ENCODE assay signal across 8 cellular contexts in the genomic region with DNA sequence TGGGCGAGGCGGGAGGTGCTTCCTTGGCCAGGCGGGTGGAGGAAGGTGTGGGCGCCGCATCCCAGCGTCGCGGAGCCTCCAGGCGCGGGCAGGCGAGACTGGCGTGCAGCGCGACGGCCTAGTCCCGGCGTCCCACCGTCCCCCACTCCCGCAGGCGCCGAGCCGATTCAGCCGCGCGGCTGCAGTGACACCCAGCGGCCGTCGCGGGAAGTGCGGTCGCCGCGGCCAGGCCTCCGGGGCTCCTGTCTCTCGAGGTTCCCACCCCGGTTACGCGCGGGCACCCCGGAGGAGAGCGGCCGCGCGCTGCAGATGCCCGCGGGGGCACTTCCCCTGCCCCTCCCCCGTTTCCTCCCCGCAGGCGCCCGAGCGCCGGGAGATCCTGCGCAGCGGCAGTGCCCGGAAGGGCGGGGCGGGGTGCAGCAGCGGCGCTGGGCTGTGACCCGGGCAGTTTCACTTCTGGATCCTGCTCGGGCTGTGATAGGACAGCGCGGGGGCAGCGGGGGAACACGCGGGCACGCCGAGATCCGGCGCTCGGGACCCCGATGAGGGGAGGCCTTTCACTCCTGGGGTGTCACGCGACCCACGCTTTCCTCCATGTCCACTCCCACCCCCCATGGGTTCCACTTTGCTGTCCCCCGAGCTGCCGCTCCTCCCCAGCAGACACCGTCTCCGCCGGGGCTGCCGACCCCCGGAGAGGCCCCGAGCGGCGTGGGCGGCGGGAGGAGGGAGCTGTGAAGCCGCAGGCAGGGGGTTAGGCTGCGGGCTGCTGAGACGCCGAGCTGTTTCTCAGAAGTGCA. TPM values are rescaled to one million over a fixed set of nuclear protein-coding genes. Genes with fewer than 3 reads are reported as not detected.
A peak's percentile ranks its signal among the peaks of the same experiment; 100 is the strongest.
DNase-seq lines count a peak whose midpoint lies in the region; ATAC-seq, FAIRE-seq and TF ChIP-seq lines count a peak whose summit lies in the region.

No MANE protein-coding gene starts in this region.

- dilution Hi-C loops in endothelial cell of umbilical vein (cut with MboI; ENCODE audit: extremely low pct_ligation_motif_present, low sequenced_read_pairs): no loop called here

- FAIRE-seq in endothelial cell of umbilical vein (lab: Jason Lieb, UNC): peak; percentile 82

- peak; percentile 62 for TF ChIP-seq POLR2A in endothelial cell of umbilical vein (IDR thresholded peaks at IDR 0.05; ENCODE audit: low read depth, low read length)

- no peaks in the 10 kb centered on the region for H3K79me2 ChIP-seq in endothelial cell of umbilical vein (ENCODE audit: control insufficient read depth, insufficient read depth, low read length)

- H3K9me3 ChIP-seq in NT2/D1 (ENCODE audit: insufficient read depth, low read length): no peaks in the 10 kb centered on the region
- H3K9me3 ChIP-seq in endothelial cell of umbilical vein (replicated peaks; ENCODE audit: control insufficient read depth, insufficient read depth, low read length): no peaks in the 10 kb centered on the region
- H3K9me3 ChIP-seq in mononuclear cell (ENCODE audit: low read depth, low read length): no peaks in the 10 kb centered on the region

- ATAC-seq in GM21367 (IDR thresholded peaks at IDR 0.05; ENCODE audit: unreplicated experiment): peak; percentile 52

- peak; percentile 77 to 85 for TF ChIP-seq CTCF in endothelial cell of umbilical vein (IDR thresholded peaks at IDR 0.05; ENCODE audit: extremely low read depth in 1 of 2, insufficient read depth in 1 of 2, low read depth in 1 of 2, low read length in 2 of 2)

- no TSS peak for BruUV-seq in endothelial cell of umbilical vein (replicated peaks; lab: Mats Ljungman, UMichigan)

- intact Hi-C loops in endothelial cell of umbilical vein (cut with micrococcal nuclease): loop anchor here (1.0 to 5.0 kb wide), 4 partner anchors 117 to 226 kb away; a partner anchor contains a TSS

- H3K9ac ChIP-seq in NT2/D1 (ENCODE audit: insufficient read length, low read depth) (peak overlapping the region; percentile 86), endothelial cell of umbilical vein (replicated peaks; ENCODE audit: extremely low read depth, insufficient read depth, low read length) (peak overlapping the region; percentile 25)

- peak overlapping the region; percentile 96 for H2AFZ ChIP-seq in endothelial cell of umbilical vein (ENCODE audit: low read depth, low read length)

- POLR2A ChIA-PET in endothelial cell of umbilical vein (lab: Charles Lee): no interaction called here

- DNase-seq in D341Med (ENCODE audit: low spot score): peak; percentile 100
- DNase-seq in HT1080 (ENCODE audit: low read depth): peak; percentile 91
- DNase-seq in NT2/D1 (ENCODE audit: low read depth, low spot score): no peak
- peak; percentile 94 for DNase-seq in activated CD8-positive, alpha-beta memory T cell treated with anti-CD3 and anti-CD28 coated beads, Interleukin-2, amount 50 U/mL, for 4 hours
- DNase-seq in endothelial cell of umbilical vein (ENCODE audit: low read depth, low spot score): peak; percentile 69
- DNase-seq in stimulated activated CD8-positive, alpha-beta memory T cell treated with anti-CD3 and anti-CD28 coated beads, Interleukin-2, amount 100 ng/mL, for 48 hours (ENCODE audit: low read depth in 2 of 2): peak; percentile 92 to 95

- H3K36me3 ChIP-seq in NT2/D1 (ENCODE audit: insufficient read depth, insufficient read length, low read length) (no peaks in the 10 kb centered on the region), endothelial cell of umbilical vein (ENCODE audit: control insufficient read depth in 2 of 2, extremely low read depth in 1 of 2, insufficient read depth in 2 of 2, low read length in 2 of 2) (no peaks in the 10 kb centered on the region)

- H3K27me3 ChIP-seq in NT2/D1 (ENCODE audit: insufficient read depth, insufficient read length): no peaks in the 10 kb centered on the region
- H3K27me3 ChIP-seq in endothelial cell of umbilical vein (ENCODE audit: control insufficient read depth in 2 of 2, insufficient read depth in 2 of 2, low read length in 2 of 2): peaks cover 8 to 15% of the 10 kb centered on the region in 2 experiments
- H3K27me3 ChIP-seq in mononuclear cell (ENCODE audit: insufficient read depth, low read length): no peaks in the 10 kb centered on the region

- CTCF ChIA-PET in endothelial cell of umbilical vein (lab: Charles Lee): interaction anchor here (0.6 to 4.9 kb wide), 9 partner anchors 24 to 207 kb away, joined by 3 to 84 read pairs (median 8); a partner anchor contains a TSS

- peak overlapping the region; percentile 61 for H3K4me3 ChIP-seq in NT2/D1 (ENCODE audit: insufficient read length, low read depth)
- H3K4me3 ChIP-seq in endothelial cell of umbilical vein (replicated peaks in 1 of 3; ENCODE audit: insufficient read depth in 1 of 3, low read depth in 1 of 3, low read length in 3 of 3): peak overlapping the region; percentile 54 to 71 (median 60)
- peak overlapping the region; percentile 54 for H3K4me3 ChIP-seq in mononuclear cell (ENCODE audit: low read length)

- H3K4me2 ChIP-seq in endothelial cell of umbilical vein (ENCODE audit: insufficient read depth, low read length): peak overlapping the region; percentile 48

- H3K4me1 ChIP-seq in NT2/D1 (ENCODE audit: insufficient read depth, insufficient read length) (peaks cover 40% of the 10 kb centered on the region), endothelial cell of umbilical vein (ENCODE audit: control insufficient read depth, extremely low read depth, insufficient read depth, low read length) (peaks cover 9% of the 10 kb centered on the region), mononuclear cell (ENCODE audit: insufficient read depth, low read length) (peaks cover 63% of the 10 kb centered on the region)

- H3K9me1 ChIP-seq in endothelial cell of umbilical vein (replicated peaks; ENCODE audit: control insufficient read depth, extremely low read depth, insufficient read depth, low read length): no peaks in the 10 kb centered on the region

- no peak overlapping the region for H3K27ac ChIP-seq in endothelial cell of umbilical vein (ENCODE audit: insufficient read depth, low read depth, low read length)

- no peaks in the 10 kb centered on the region for H4K20me1 ChIP-seq in endothelial cell of umbilical vein (replicated peaks; ENCODE audit: control insufficient read depth, extremely low read depth, insufficient read depth, low read length)

TF ChIP-seq in endothelial cell of umbilical vein, 7 proteins besides CTCF, POLR2A, EP300 and RAD21:
- no peak for TF ChIP-seq MYC (IDR thresholded peaks at IDR 0.05; ENCODE audit: low read depth, low read length)
- TF ChIP-seq POLR2AphosphoS5 (IDR thresholded peaks at IDR 0.05; ENCODE audit: insufficient read depth, low read depth, low read length): peak; percentile 22
- TF ChIP-seq JUN (IDR thresholded peaks at IDR 0.05; ENCODE audit: borderline replicate concordance, insufficient read depth, insufficient read length, low read depth): no peak
- TF ChIP-seq FOS (IDR thresholded peaks at IDR 0.05; ENCODE audit: borderline replicate concordance, insufficient read depth, low read length): no peak

RNA-seq across cellular contexts. Expression of a gene that starts 16.6 kb away (rescaled TPM):
- total RNA-seq in HT1080 (2014; rRNA removed; shearing (Covaris generic)): 0.07 TPM in 1 of 2 replicates, not detected in the other
- polyA plus RNA-seq in HT1080 (2015; cell fraction: cytosol; rRNA removed): 0.06 and 0.27 TPM in 2 replicates
- 0.26 and 0.27 TPM in 2 replicates for polyA plus RNA-seq in HT1080 (2015; cell fraction: nucleus; rRNA removed)
- not detected in 2 replicates for total RNA-seq in endothelial cell of umbilical vein
- 0.04 and 0.06 TPM in 2 replicates for polyA plus RNA-seq in endothelial cell of umbilical vein
- polyA plus RNA-seq in endothelial cell of umbilical vein (2011; cell fraction: cytosol; rRNA removed): 0.04 TPM in 1 of 2 replicates, not detected in the other
- polyA plus RNA-seq in endothelial cell of umbilical vein (2011; cell fraction: nucleus; rRNA removed): 0.17 and 0.24 TPM in 2 replicates
- 0.15 and 0.35 TPM in 2 replicates for polyA plus RNA-seq in endothelial cell of umbilical vein (2012)
- 0.36 TPM in 1 of 2 replicates, not detected in the other for polyA minus RNA-seq in endothelial cell of umbilical vein
- 2.7 TPM for polyA minus RNA-seq in endothelial cell of umbilical vein (2011; cell fraction: cytosol; rRNA and poly(A)+ RNA removed)
- not detected in 2 replicates for polyA minus RNA-seq in endothelial cell of umbilical vein (2011; cell fraction: nucleus; rRNA and poly(A)+ RNA removed)
- not detected for total RNA-seq in mononuclear cell

RNA-seq across cellular contexts. Expression of a gene that starts 24.0 kb away (rescaled TPM):
- total RNA-seq in HT1080 (2014; rRNA removed; shearing (Covaris generic)): 44.2 and 58.1 TPM in 2 replicates
- 77.0 and 91.7 TPM in 2 replicates for polyA plus RNA-seq in HT1080 (2015; cell fraction: cytosol; rRNA removed)
- polyA plus RNA-seq in HT1080 (2015; cell fraction: nucleus; rRNA removed): 22.7 and 26.9 TPM in 2 replicates
- total RNA-seq in endothelial cell of umbilical vein: 42.4 and 51.1 TPM in 2 replicates
- 74.1 and 74.5 TPM in 2 replicates for polyA plus RNA-seq in endothelial cell of umbilical vein
- 70.9 and 81.7 TPM in 2 replicates for polyA plus RNA-seq in endothelial cell of umbilical vein (2011; cell fraction: cytosol; rRNA removed)
- polyA plus RNA-seq in endothelial cell of umbilical vein (2011; cell fraction: nucleus; rRNA removed): 26.5 and 26.8 TPM in 2 replicates
- 71.2 and 91.6 TPM in 2 replicates for polyA plus RNA-seq in endothelial cell of umbilical vein (2012)
- 19.7 and 20.0 TPM in 2 replicates for polyA minus RNA-seq in endothelial cell of umbilical vein
- 23.8 TPM for polyA minus RNA-seq in endothelial cell of umbilical vein (2011; cell fraction: cytosol; rRNA and poly(A)+ RNA removed)
- polyA minus RNA-seq in endothelial cell of umbilical vein (2011; cell fraction: nucleus; rRNA and poly(A)+ RNA removed): 10.8 TPM in 2 replicates
- total RNA-seq in mononuclear cell: 21.6 TPM

RNA-seq across cellular contexts. Expression of a gene that starts 54.5 kb away (rescaled TPM):
- 17.1 and 17.8 TPM in 2 replicates for total RNA-seq in HT1080 (2014; rRNA removed; shearing (Covaris generic))
- polyA plus RNA-seq in HT1080 (2015; cell fraction: cytosol; rRNA removed): 18.6 and 20.4 TPM in 2 replicates
- polyA plus RNA-seq in HT1080 (2015; cell fraction: nucleus; rRNA removed): 43.2 and 44.2 TPM in 2 replicates
- total RNA-seq in endothelial cell of umbilical vein (29.1 and 32.9 TPM in 2 replicates), mononuclear cell (10.2 TPM)
- polyA plus RNA-seq in endothelial cell of umbilical vein: 20.6 and 22.8 TPM in 2 replicates
- 12.2 and 14.5 TPM in 2 replicates for polyA plus RNA-seq in endothelial cell of umbilical vein (2011; cell fraction: cytosol; rRNA removed)
- polyA plus RNA-seq in endothelial cell of umbilical vein (2011; cell fraction: nucleus; rRNA removed): 20.0 and 24.1 TPM in 2 replicates
- polyA plus RNA-seq in endothelial cell of umbilical vein (2012): 19.6 and 32.9 TPM in 2 replicates
- 27.5 and 44.6 TPM in 2 replicates for polyA minus RNA-seq in endothelial cell of umbilical vein
- 13.6 TPM for polyA minus RNA-seq in endothelial cell of umbilical vein (2011; cell fraction: cytosol; rRNA and poly(A)+ RNA removed)
- polyA minus RNA-seq in endothelial cell of umbilical vein (2011; cell fraction: nucleus; rRNA and poly(A)+ RNA removed): 10.1 and 16.2 TPM in 2 replicates
